ENCODE assay signal across 8 cellular contexts in genomic region chr22:49960159-49960966, GRCh38. TPM values are rescaled to one million over a fixed set of nuclear protein-coding genes. Genes with fewer than 3 reads are reported as not detected.
DNase-seq lines count a peak whose midpoint lies in the region; ATAC-seq and TF ChIP-seq lines count a peak whose summit lies in the region.

Gene PIM3, plus strand, starts transcription at chr22:49960772. Its CDS starts 176 bp downstream, at chr22:49960948.

- TF ChIP-seq CTCF in GM13977 (IDR thresholded peaks at IDR 0.05; ENCODE audit: extremely low read depth, insufficient read depth, missing control alignments) (no peak), heart right ventricle (IDR thresholded peaks at IDR 0.05) (no peak), type B pancreatic cell (conservative IDR thresholded peaks at IDR 0.05) (no peak)

- DNase-seq in GM13977 (ENCODE audit: low spot score) (peak; percentile 99), NCI-H146 (lab: John Stamatoyannopoulos, UW) (peak; percentile 93), amniotic epithelial cell (ENCODE audit: low read depth) (peak; percentile 92), heart right ventricle (peak; percentile 94 to 95), posterior cingulate gyrus (peak; percentile 89 to 99 (median 92)), type B pancreatic cell (ENCODE audit: extremely low spot score, unreplicated experiment) (peak; percentile 94)

- H3K9me3 ChIP-seq in heart right ventricle: no peaks in the 10 kb centered on the region

- WGBS in heart right ventricle, 2 donors: 0 to 1% methylated on average over 74 to 131 of the region's 132 CpGs

- no peaks in the 10 kb centered on the region for H3K4me1 Mint-ChIP-seq in type B pancreatic cell (ENCODE audit: unreplicated experiment)

- H3K36me3 ChIP-seq in heart right ventricle: peaks cover 0 to 40% (median 17%) of the 10 kb centered on the region in 9 donors

- H3K4me3 ChIP-seq in heart right ventricle: peak within 1 kb of the TSS; percentile 82 to 97 (median 89)

- ATAC-seq in HG02852 (IDR thresholded peaks at IDR 0.05; ENCODE audit: unreplicated experiment) (peak; percentile 60), heart right ventricle (peak; percentile 79 to 94 (median 88))

- peak within 1 kb of the TSS; percentile 86 for H3K27ac Mint-ChIP-seq in type B pancreatic cell

- H3K4me3 Mint-ChIP-seq in type B pancreatic cell: peak within 1 kb of the TSS; percentile 89

- peaks cover 5% of the 10 kb centered on the region for H3K36me3 Mint-ChIP-seq in type B pancreatic cell

- H3K4me1 ChIP-seq in heart right ventricle: peaks cover 34 to 61% (median 51%) of the 10 kb centered on the region in 9 donors

- no peaks in the 10 kb centered on the region for H3K27me3 Mint-ChIP-seq in type B pancreatic cell

- no peaks in the 10 kb centered on the region for H3K27me3 ChIP-seq in heart right ventricle

- in situ Hi-C loops in GM13977 (cut with MboI; ENCODE audit: low pct_unique_long_range_greater_than_20kb, low sequenced_read_pairs, unreplicated experiment): no loop called here

- no peaks in the 10 kb centered on the region for H3K9me3 Mint-ChIP-seq in type B pancreatic cell

- peak within 1 kb of the TSS; percentile 86 to 100 (median 98) for H3K27ac ChIP-seq in heart right ventricle

- intact Hi-C loops in T-helper 1 cell treated with Interleukin-12 subunit alpha and Interleukin-12 subunit beta and Interleukin-4 antibody, amounts not matched to agents 30 ng/mL and 1 ng/mL, for 36 hours (cut with micrococcal nuclease): loop anchor here (1.0 to 5.0 kb wide), 6 partner anchors 15 to 567 kb away; partner anchors contain the start of genes ALG12, CRELD2, SCO2 and ZBED4
- intact Hi-C loops in heart right ventricle (cut with DNase I) (loop anchor here in 6 of 10 donors (1.0 to 2.0 kb wide), 4 partner anchors 22 to 42 kb away; partner anchors contain the start of genes ALG12 (in 1 of the 6) and CRELD2 (in 1 of the 6)), posterior cingulate gyrus (cut with DNase I) (no loop called here)

RNA-seq across cellular contexts. Expression of gene PIM3, which starts in this region (rescaled TPM):
- total RNA-seq in T-helper 1 cell treated with Interleukin-12 subunit alpha and Interleukin-12 subunit beta and Interleukin-4 antibody, amounts not matched to agents 30 ng/mL and 1 ng/mL, for 36 hours: 113 and 117 TPM in 2 replicates
- total RNA-seq in heart right ventricle (10 to 100 TPM; 27.4 to 81.6 (median 41.6) TPM), type B pancreatic cell (ENCODE audit: low replicate concordance) (36.7 and 58.6 TPM in 2 replicates)
- 10 to 100 TPM; 43.9 to 62.0 TPM for polyA plus RNA-seq in heart right ventricle

Comparison
In these comparisons a context has a peak if more than half of its experiments do, and no peak if none do; other contexts are left out.
1. Peak in every context shown above with its lines: DNase-seq, ATAC-seq, H3K4me3 ChIP-seq and H3K27ac ChIP-seq.